8 cellular contexts compared by ENCODE assay signal in the genomic region with DNA sequence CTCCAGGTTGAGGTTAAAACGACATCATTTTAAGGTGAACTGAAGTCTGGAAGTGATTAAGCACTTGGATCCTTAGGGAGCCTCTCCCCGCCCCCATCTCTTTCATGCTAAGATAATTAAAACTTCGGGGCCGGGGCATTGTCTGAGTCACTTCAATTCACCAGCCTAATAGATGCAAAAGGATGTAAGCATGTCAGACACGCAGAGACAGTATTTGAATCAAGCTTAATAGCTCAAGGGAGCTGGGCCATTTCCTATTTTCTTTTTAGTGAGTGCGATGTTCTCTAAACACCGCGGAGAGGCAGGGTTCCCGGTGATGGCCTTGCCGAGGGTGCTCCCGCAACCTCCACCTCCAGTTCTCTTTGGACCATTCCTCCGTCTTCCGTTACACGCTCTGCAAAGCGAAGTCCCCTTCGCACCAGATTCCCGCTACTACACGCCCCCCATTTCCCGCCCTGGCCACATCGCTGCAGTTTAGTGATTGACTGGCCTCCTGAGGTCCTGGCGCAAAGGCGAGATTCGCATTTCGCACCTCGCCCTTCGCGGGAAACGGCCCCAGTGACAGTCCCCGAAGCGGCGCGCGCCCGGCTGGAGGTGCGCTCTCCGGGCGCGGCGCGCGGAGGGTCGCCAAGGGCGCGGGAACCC. TPM values are rescaled to one million over a fixed set of nuclear protein-coding genes. Genes with fewer than 3 reads are reported as not detected.
DNase-seq lines count a peak whose midpoint lies in the region; ATAC-seq, FAIRE-seq and TF ChIP-seq lines count a peak whose summit lies in the region.

No MANE protein-coding gene starts in this region.

- H2BK120ac ChIP-seq in mesenchymal stem cell (ENCODE audit: low read depth, low read length), result no peak overlapping the region

- H2BK12ac ChIP-seq in mesenchymal stem cell (ENCODE audit: low read length in 2 of 2), result no peak overlapping the region

- peaks cover 35% of the 10 kb centered on the region in 2 donors for H3K36me3 Mint-ChIP-seq in activated naive CD4-positive, alpha-beta T cell treated with anti-CD3 and anti-CD28 coated beads, Interleukin-2, amount 50 U/mL, for 72 hours

- no peak overlapping the region for H3K4ac ChIP-seq in mesenchymal stem cell (ENCODE audit: low read depth in 1 of 2, low read length in 2 of 2)

- H3K9me3 Mint-ChIP-seq in activated naive CD4-positive, alpha-beta T cell treated with anti-CD3 and anti-CD28 coated beads, Interleukin-2, amount 50 U/mL, for 72 hours, result peaks cover 0 to 5% of the 10 kb centered on the region in 2 donors

- H3K9ac ChIP-seq in mesenchymal stem cell (ENCODE audit: low read length), result peak overlapping the region; percentile 42

- no peak overlapping the region for H4K91ac ChIP-seq in mesenchymal stem cell (ENCODE audit: low read length)

- H3K27ac Mint-ChIP-seq in activated naive CD4-positive, alpha-beta T cell treated with anti-CD3 and anti-CD28 coated beads, Interleukin-2, amount 50 U/mL, for 72 hours, result peak overlapping the region; percentile 97 to 99

- H3K4me2 ChIP-seq in mesenchymal stem cell (ENCODE audit: low read length, poor library complexity, severe bottlenecking), result peak overlapping the region; percentile 66

- peak overlapping the region in 1 of 2 experiments; percentile 56 for H3K23ac ChIP-seq in mesenchymal stem cell (ENCODE audit: low read length in 2 of 2)

- 1% methylated on average over 44 of the region's 44 CpGs for WGBS in heart right ventricle, 2 donors
- 3% methylated on average over 37 of the region's 44 CpGs for WGBS in mesenchymal stem cell

- peak overlapping the region in 9 of 10 donors; percentile 21 to 59 (median 43) for H3K4me3 ChIP-seq in heart right ventricle
- H3K4me3 ChIP-seq in mesenchymal stem cell (ENCODE audit: insufficient read depth in 1 of 2, low read depth in 1 of 2, low read length in 2 of 2), result peak overlapping the region; percentile 35 to 77
- peak overlapping the region; percentile 40 to 47 for H3K4me3 ChIP-seq in vagina

- no peak overlapping the region for H3K14ac ChIP-seq in mesenchymal stem cell (ENCODE audit: low read length in 2 of 2)

- no peak for DNase-seq in heart right ventricle
- no peak for DNase-seq in Right ventricle myocardium superior
- peak in 1 of 2 donors; percentile 79 for DNase-seq in activated naive CD4-positive, alpha-beta T cell treated with anti-CD3 and anti-CD28 coated beads, Interleukin-2, amount 50 U/mL, for 72 hours (ENCODE audit: low spot score in 2 of 2)
- no peak for DNase-seq in mesenchymal stem cell
- DNase-seq in vagina (ENCODE audit: extremely low spot score in 2 of 2), result peak in 1 of 2 donors; percentile 58
- DNase-seq in GM19239 (ENCODE audit: insufficient read length, low spot score), result no peak

- no peak overlapping the region for H3K18ac ChIP-seq in mesenchymal stem cell (ENCODE audit: low read depth in 1 of 2, low read length in 2 of 2)

- no peak overlapping the region for H2BK5ac ChIP-seq in mesenchymal stem cell (ENCODE audit: low read depth, low read length, poor library complexity, severe bottlenecking)

- no peak overlapping the region for H2AFZ ChIP-seq in mesenchymal stem cell (ENCODE audit: low read depth, low read length)

- no peaks in the 10 kb centered on the region for H3K9me3 ChIP-seq in heart right ventricle
- no peaks in the 10 kb centered on the region for H3K9me3 ChIP-seq in mesenchymal stem cell (ENCODE audit: control insufficient read depth, low read length)
- no peaks in the 10 kb centered on the region for H3K9me3 ChIP-seq in vagina

- peak overlapping the region; percentile 36 for H2BK15ac ChIP-seq in mesenchymal stem cell (ENCODE audit: low read depth, poor library complexity, severe bottlenecking)

- H3K4me1 ChIP-seq in heart right ventricle (peaks cover 7 to 30% (median 25%) of the 10 kb centered on the region in 9 donors), mesenchymal stem cell (ENCODE audit: control insufficient read depth, insufficient read depth, low read depth, low read length) (peaks cover 26% of the 10 kb centered on the region), vagina (peaks cover 29% of the 10 kb centered on the region)

- no peak overlapping the region for H4K8ac ChIP-seq in mesenchymal stem cell (ENCODE audit: low read length)

- no peak for TF ChIP-seq POLR2A in vagina (IDR thresholded peaks at IDR 0.05)

- H3K36me3 ChIP-seq in heart right ventricle, result no peaks in the 10 kb centered on the region
- H3K36me3 ChIP-seq in mesenchymal stem cell (ENCODE audit: control insufficient read depth in 1 of 2, insufficient read depth in 2 of 2, low read depth in 1 of 2, low read length in 2 of 2), result peaks cover 0 to 7% of the 10 kb centered on the region in 2 experiments
- H3K36me3 ChIP-seq in vagina, result no peaks in the 10 kb centered on the region

- intact Hi-C loops in heart right ventricle (cut with DNase I) (no loop called here), Right ventricle myocardium superior (cut with DNase I) (no loop called here), vagina (cut with DNase I) (no loop called here)

- FAIRE-seq in GM19239 (lab: Jason Lieb, UNC), result no peak

- ATAC-seq in heart right ventricle (no peak), Right ventricle myocardium superior (ENCODE audit: poor library complexity) (no peak), HG03196 (IDR thresholded peaks at IDR 0.05; ENCODE audit: unreplicated experiment) (peak; percentile 17), GM18870 (IDR thresholded peaks at IDR 0.05; ENCODE audit: unreplicated experiment) (no peak)
- peak; percentile 17 to 25 for ATAC-seq in activated naive CD4-positive, alpha-beta T cell treated with anti-CD3 and anti-CD28 coated beads, Interleukin-2, amount 50 U/mL, for 72 hours

- no peak overlapping the region for H3K27ac ChIP-seq in heart right ventricle
- H3K27ac ChIP-seq in mesenchymal stem cell (ENCODE audit: low read length, poor library complexity, severe bottlenecking), result no peak overlapping the region
- peak overlapping the region; percentile 84 for H3K27ac ChIP-seq in vagina

- no peak for TF ChIP-seq CTCF in heart right ventricle (IDR thresholded peaks at IDR 0.05)
- TF ChIP-seq CTCF in vagina (IDR thresholded peaks at IDR 0.05), result no peak

- peaks cover 32 to 100% (median 95%) of the 10 kb centered on the region in 7 donors for H3K27me3 ChIP-seq in heart right ventricle
- peaks cover 51 to 86% of the 10 kb centered on the region in 2 experiments for H3K27me3 ChIP-seq in mesenchymal stem cell (ENCODE audit: control insufficient read depth in 1 of 2, insufficient read depth in 1 of 2, low read length in 2 of 2)
- H3K27me3 ChIP-seq in vagina, result no peaks in the 10 kb centered on the region

- H3K79me1 ChIP-seq in mesenchymal stem cell (replicated peaks; ENCODE audit: low read length, poor library complexity, severe bottlenecking), result no peaks in the 10 kb centered on the region

- H2AK5ac ChIP-seq in mesenchymal stem cell (ENCODE audit: low read length, severe bottlenecking), result no peak overlapping the region

RNA-seq across cellular contexts. Expression of a gene that starts 0.5 kb away (rescaled TPM):
- total RNA-seq in heart right ventricle, result 1 to 10 TPM in 2 of 10 donors, under 1 TPM in 7, not detected in 1; 0.05 to 3.6 (median 0.32) TPM
- under 1 TPM; 0.04 to 0.15 TPM for polyA plus RNA-seq in heart right ventricle
- total RNA-seq in Right ventricle myocardium superior, result 0.54 TPM
- 100 to 1,000 TPM; 334 to 809 TPM for total RNA-seq in activated naive CD4-positive, alpha-beta T cell treated with anti-CD3 and anti-CD28 coated beads, Interleukin-2, amount 50 U/mL, for 72 hours
- polyA plus RNA-seq in mesenchymal stem cell (2013, experiment 1 of 2), result 0.01 TPM
- polyA plus RNA-seq in mesenchymal stem cell (2013, experiment 2 of 2), result 0.03 TPM
- total RNA-seq in vagina, result 2.9 TPM

Comparison
In these comparisons a context has a peak if more than half of its experiments do, and no peak if none do; other contexts are left out.
1. ATAC-seq: peak in HG03196 (single experiment) and activated naive CD4-positive, alpha-beta T cell treated with anti-CD3 and anti-CD28 coated beads, Interleukin-2, amount 50 U/mL, for 72 hours (2 of 2); none in heart right ventricle (0 of 8), Right ventricle myocardium superior (single experiment) and GM18870 (single experiment).
2. RNA of a gene that starts 0.5 kb away (total RNA-seq): 334 to 809 TPM in activated naive CD4-positive, alpha-beta T cell treated with anti-CD3 and anti-CD28 coated beads, Interleukin-2, amount 50 U/mL, for 72 hours; 2.9 TPM in vagina (single experiment), 0.54 TPM in Right ventricle myocardium superior (single experiment) and 0.05 to 3.6 TPM in heart right ventricle; every median in the first group is over 10 times any median in the second.
3. Peak in every context shown above with its lines, with median percentiles within 50 percentile points of each other: H3K4me3 ChIP-seq.